In genomic region chr11:91960770-91961169, GRCh38 we compare ENCODE assay signal across 8 cellular contexts.
"Had no signal": no experiment of that assay in that cellular context is flagged by ENCODE, and none has a peak within 500 bp of the region (broad histone marks: within the 10 kb centered on the region; RNA-seq: fewer than 3 reads in every experiment).

No MANE protein-coding gene starts in this region.

- H3K4me3 ChIP-seq: GM23338 had no signal

- DNase-seq: H9, HCEC 1CT, HFFc6 had no signal

- H3K4me2 ChIP-seq: GM23338, KMS-11 had no signal

- H3K9ac ChIP-seq: KMS-11 had no signal

- H3K27ac ChIP-seq: KMS-11 had no signal

- FAIRE-seq: H1, H54, HTR-8/SVneo had no signal

- ATAC-seq: GM23338 had no signal

- H2AFZ ChIP-seq: GM23338 had no signal
